Comparison of ENCODE assay signal across 14 cellular contexts in genomic region chr11:15688351-15688792, GRCh38.
A peak's percentile ranks its signal among the peaks of the same experiment; 100 is the strongest.
DNase-seq lines count a peak whose midpoint lies in the region; ATAC-seq and TF ChIP-seq lines count a peak whose summit lies in the region.
"Had no signal": no experiment of that assay in that cellular context is flagged by ENCODE, and none has a peak within 500 bp of the region (broad histone marks: within the 10 kb centered on the region; RNA-seq: fewer than 3 reads in every experiment).

No MANE protein-coding gene starts in this region.

- no peaks in the 10 kb centered on the region for H3K4me1 Mint-ChIP-seq in T-cell
- H3K4me1 Mint-ChIP-seq: activated CD4-positive, alpha-beta T cell treated with anti-CD3 and anti-CD28 coated beads, Interleukin-2, amount 10 ng/mL, durations not matched to agents 24 days and 14 days; activated naive CD8-positive, alpha-beta T cell treated with anti-CD3 and anti-CD28 coated beads, Interleukin-2, amount 10 ng/mL, durations not matched to agents 7 days and 5 days had no signal

- H3K36me3 ChIP-seq in gastrocnemius medialis: no peaks in the 10 kb centered on the region
- H3K36me3 ChIP-seq in A673 (ENCODE audit: insufficient read depth, low read length, poor library complexity, severe bottlenecking): no peaks in the 10 kb centered on the region

- no peaks in the 10 kb centered on the region for H3K27me3 Mint-ChIP-seq in T-cell
- H3K27me3 Mint-ChIP-seq: activated CD4-positive, alpha-beta T cell treated with anti-CD3 and anti-CD28 coated beads, Interleukin-2, amount 10 ng/mL, durations not matched to agents 24 days and 14 days; activated naive CD8-positive, alpha-beta T cell treated with anti-CD3 and anti-CD28 coated beads, Interleukin-2, amount 10 ng/mL, durations not matched to agents 7 days and 5 days had no signal

- no peak overlapping the region for H3K27ac ChIP-seq in gastrocnemius medialis
- H3K27ac ChIP-seq in A673 (ENCODE audit: low read depth, low read length, poor library complexity, severe bottlenecking): no peak overlapping the region

- H3K27me3 ChIP-seq in gastrocnemius medialis (no peaks in the 10 kb centered on the region), A673 (replicated peaks; ENCODE audit: insufficient read depth, low read depth, low read length, poor library complexity) (no peaks in the 10 kb centered on the region)

- in situ Hi-C loops in gastrocnemius medialis (cut with MboI; ENCODE audit: low sequenced_read_pairs in 4 of 4): no loop called here

- H3K4me3 Mint-ChIP-seq in T-cell: no peak overlapping the region
- H3K4me3 Mint-ChIP-seq: activated CD4-positive, alpha-beta T cell treated with anti-CD3 and anti-CD28 coated beads, Interleukin-2, amount 10 ng/mL, durations not matched to agents 24 days and 14 days; activated naive CD8-positive, alpha-beta T cell treated with anti-CD3 and anti-CD28 coated beads, Interleukin-2, amount 10 ng/mL, durations not matched to agents 7 days and 5 days had no signal

- no TSS peak for BruUV-seq in A673 (replicated peaks; lab: Mats Ljungman, UMichigan)

- H3K9me3 Mint-ChIP-seq in T-cell: peaks cover 5 to 21% (median 8%) of the 10 kb centered on the region in 3 donors
- H3K9me3 Mint-ChIP-seq: activated naive CD8-positive, alpha-beta T cell treated with anti-CD3 and anti-CD28 coated beads, Interleukin-2, amount 10 ng/mL, durations not matched to agents 7 days and 5 days had no signal

- no peaks in the 10 kb centered on the region for H3K36me3 Mint-ChIP-seq in T-cell
- H3K36me3 Mint-ChIP-seq: activated naive CD8-positive, alpha-beta T cell treated with anti-CD3 and anti-CD28 coated beads, Interleukin-2, amount 10 ng/mL, durations not matched to agents 7 days and 5 days had no signal

- no peak for TF ChIP-seq CTCF in gastrocnemius medialis (IDR thresholded peaks at IDR 0.05 in 4 of 5, conservative IDR thresholded peaks at IDR 0.05 in 1 of 5)
- TF ChIP-seq CTCF in A673 (conservative IDR thresholded peaks at IDR 0.05; ENCODE audit: low read depth, low read length): no peak

- no peak for TF ChIP-seq POLR2A in gastrocnemius medialis (IDR thresholded peaks at IDR 0.05)

- POLR2A ChIA-PET in A673 (lab: Charles Lee; ENCODE audit: low non-redundant PET) (interaction anchor here (0.7 kb wide), 1 partner anchor 14 kb away, joined by 5 read pairs; no protein-coding TSS in a partner anchor), T-cell (lab: Charles Lee) (no interaction called here)

- no peak overlapping the region for H3K27ac Mint-ChIP-seq in T-cell
- H3K27ac Mint-ChIP-seq: activated CD4-positive, alpha-beta T cell treated with anti-CD3 and anti-CD28 coated beads, Interleukin-2, amount 10 ng/mL, durations not matched to agents 24 days and 14 days; activated naive CD8-positive, alpha-beta T cell treated with anti-CD3 and anti-CD28 coated beads, Interleukin-2, amount 10 ng/mL, durations not matched to agents 7 days and 5 days had no signal

- ATAC-seq in gastrocnemius medialis (peak; percentile 41 to 62), T-cell (replicated peaks in 1 of 4) (no peak), GM18498 (IDR thresholded peaks at IDR 0.05; ENCODE audit: unreplicated experiment) (no peak)

- intact Hi-C loops in gastrocnemius medialis (cut with DNase I; ENCODE audit: low total_unique reads) (no loop called here), A673 (cut with micrococcal nuclease; ENCODE audit: unreplicated experiment) (no loop called here)

- H3K4me1 ChIP-seq in gastrocnemius medialis (no peaks in the 10 kb centered on the region), A673 (ENCODE audit: insufficient read depth, low read length, poor library complexity, severe bottlenecking) (no peaks in the 10 kb centered on the region)

- DNase-seq in HT1080 (ENCODE audit: low read depth) (peak; percentile 73), epidermal melanocyte (ENCODE audit: insufficient read length, low spot score) (peak; percentile 70), kidney tubule cell (ENCODE audit: low spot score) (peak; percentile 67), gastrocnemius medialis (peak; percentile 8 to 32), A673 (ENCODE audit: low spot score) (no peak), T-cell (no peak), RKO (ENCODE audit: low spot score) (no peak)
- DNase-seq: activated CD4-positive, alpha-beta T cell treated with anti-CD3 and anti-CD28 coated beads, Interleukin-2, amount 10 ng/mL, durations not matched to agents 24 days and 14 days; activated naive CD8-positive, alpha-beta T cell treated with anti-CD3 and anti-CD28 coated beads, Interleukin-2, amount 10 ng/mL, durations not matched to agents 7 days and 5 days; erythroblast; HCEC 1CT; Kasumi-1; NCI-H69 had no signal

- H3K9me3 ChIP-seq in gastrocnemius medialis (no peaks in the 10 kb centered on the region), A673 (ENCODE audit: low read depth, low read length, poor library complexity, severe bottlenecking) (no peaks in the 10 kb centered on the region)

- CTCF ChIA-PET in A673 (lab: Charles Lee): no interaction called here
- CTCF ChIA-PET in T-cell (lab: Charles Lee): no interaction called here

- H3K4me3 ChIP-seq in gastrocnemius medialis (no peak overlapping the region), A673 (ENCODE audit: low read depth, low read length, poor library complexity, severe bottlenecking) (no peak overlapping the region)

Comparison
In these comparisons a context has a peak if more than half of its experiments do, and no peak if none do; other contexts are left out.
1. DNase-seq: peak in HT1080 (single experiment), epidermal melanocyte (single experiment), kidney tubule cell (single experiment) and gastrocnemius medialis (2 of 2); none in A673 (single experiment), T-cell (0 of 34) and RKO (single experiment).
2. ATAC-seq: peak in gastrocnemius medialis (2 of 2); none in T-cell (0 of 4) and GM18498 (single experiment).